In genomic region chrX:2548731-2549423, GRCh38 we compare ENCODE assay signal across 1 cellular context.
TF ChIP-seq lines count a peak whose summit lies in the region.

No MANE protein-coding gene starts in this region.

TF ChIP-seq in GM12878, 131 proteins besides CTCF, POLR2A, EP300 and RAD21:
- no peak for TF ChIP-seq HDAC6 (IDR thresholded peaks at IDR 0.05; ENCODE audit: unreplicated experiment)
- no peak for TF ChIP-seq BCLAF1 (IDR thresholded peaks at IDR 0.05)
- no peak for TF ChIP-seq WRNIP1 (IDR thresholded peaks at IDR 0.05; ENCODE audit: borderline replicate concordance, low read depth, low read length)
- no peak for TF ChIP-seq CHD1 (IDR thresholded peaks at IDR 0.05; ENCODE audit: low read depth, low read length)
- no peak for TF ChIP-seq ASH2L (IDR thresholded peaks at IDR 0.05; ENCODE audit: borderline replicate concordance, low read depth)
- TF ChIP-seq E2F4 (IDR thresholded peaks at IDR 0.05; ENCODE audit: low read depth, low read length), result no peak
- no peak for TF ChIP-seq GABPA (IDR thresholded peaks at IDR 0.05; ENCODE audit: low read depth)
- peak; percentile 48; the same call in 1 of the 2 replicates for TF ChIP-seq YY1 (IDR thresholded peaks at IDR 0.05; ENCODE audit: low read depth, low read length)
- TF ChIP-seq RB1 (IDR thresholded peaks at IDR 0.05; ENCODE audit: borderline replicate concordance), result no peak
- no peak for TF ChIP-seq NRF1 (conservative IDR thresholded peaks at IDR 0.05; ENCODE audit: low read depth, low read length)
- TF ChIP-seq ZNF217 (IDR thresholded peaks at IDR 0.05), result no peak
- TF ChIP-seq HSF1 (IDR thresholded peaks at IDR 0.05; ENCODE audit: low read depth, low read length), result no peak
- TF ChIP-seq ZNF274 (IDR thresholded peaks at IDR 0.05; ENCODE audit: insufficient read depth, insufficient read length), result no peak
- TF ChIP-seq MYB (IDR thresholded peaks at IDR 0.05; ENCODE audit: borderline replicate concordance, low read depth, low read length), result no peak
- no peak for TF ChIP-seq EED (IDR thresholded peaks at IDR 0.05; ENCODE audit: low read depth)
- no peak for TF ChIP-seq MLLT1 (IDR thresholded peaks at IDR 0.05)
- TF ChIP-seq SRF (IDR thresholded peaks at IDR 0.05; ENCODE audit: low read depth in 2 of 2, low read length in 2 of 2), result 0 out of 4 replicates have a peak, but pooled peaks of 1 of the 2 experiments have one; percentile 28
